In the genomic region with DNA sequence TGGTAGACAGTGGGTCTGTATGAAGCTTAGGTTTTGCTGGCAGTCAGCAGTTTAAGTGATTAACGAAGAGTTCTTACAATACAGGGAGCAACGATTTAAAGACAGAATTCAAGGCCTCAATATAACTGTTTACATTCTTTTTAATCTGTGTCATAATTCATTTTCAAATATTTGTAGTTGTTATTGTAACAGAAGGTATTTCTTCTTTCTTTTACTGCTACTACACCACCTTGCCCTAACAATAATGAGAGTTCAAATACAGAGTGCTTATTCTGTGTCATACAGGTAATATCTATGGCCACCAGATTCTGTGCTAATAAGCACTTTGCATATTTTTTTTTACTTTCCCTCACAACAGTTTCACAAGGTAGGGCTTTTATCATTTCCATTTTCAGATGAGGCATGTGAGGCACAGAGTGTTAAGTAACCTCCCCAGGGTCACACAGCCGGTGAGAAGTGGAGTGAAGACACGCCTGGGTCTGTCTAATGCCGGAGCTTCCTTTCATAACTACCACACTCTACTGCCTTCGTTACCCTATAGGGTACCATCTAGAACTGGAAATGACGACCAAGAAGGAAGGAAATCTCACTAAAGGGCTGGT, we compare ENCODE assay signal across 9 cellular contexts.
DNase-seq lines count a peak whose midpoint lies in the region; ATAC-seq, FAIRE-seq and TF ChIP-seq lines count a peak whose summit lies in the region.
"Had no signal": no experiment of that assay in that cellular context is flagged by ENCODE, and none has a peak within 500 bp of the region (broad histone marks: within the 10 kb centered on the region; RNA-seq: fewer than 3 reads in every experiment).

No MANE protein-coding gene starts in this region.

- in situ Hi-C loops in gastrocnemius medialis (cut with MboI; ENCODE audit: low sequenced_read_pairs in 4 of 4), result no loop called here

- peak overlapping the region; percentile 99 for H3K27ac ChIP-seq in OCI-LY1 (ENCODE audit: low read depth, low read length, poor library complexity, severe bottlenecking)
- peak overlapping the region; percentile 11 to 39 (median 20) for H3K27ac ChIP-seq in gastrocnemius medialis

- H3K79me2 ChIP-seq in OCI-LY1 (ENCODE audit: insufficient read depth, low read length), result no peaks in the 10 kb centered on the region

- H3K9me2 ChIP-seq in OCI-LY1 (ENCODE audit: low read depth, low read length), result no peaks in the 10 kb centered on the region

- H3K4me2 ChIP-seq in OCI-LY1 (ENCODE audit: low read length), result peak overlapping the region; percentile 23; the same call in 1 of the 2 replicates

- intact Hi-C loops in gastrocnemius medialis (cut with DNase I; ENCODE audit: low total_unique reads), result loop anchor here (5.0 kb wide), 1 partner anchor 83 kb away; the partner anchor contains the start of gene PELI2

- no peaks in the 10 kb centered on the region for H4K20me1 ChIP-seq in OCI-LY1 (ENCODE audit: insufficient read depth, low read length)

- H3K27me3 ChIP-seq in OCI-LY1 (ENCODE audit: insufficient read depth, low read length) (no peaks in the 10 kb centered on the region), gastrocnemius medialis (no peaks in the 10 kb centered on the region)

- peak overlapping the region; percentile 17; the same call in 1 of the 2 replicates for H3K9ac ChIP-seq in OCI-LY1 (ENCODE audit: low read length)

- DNase-seq in gastrocnemius medialis (no peak), GM10248 (ENCODE audit: extremely low spot score) (no peak), activated T-cell treated with anti-CD3 and anti-CD28 coated beads for 4 hours (no peak), H54 (ENCODE audit: insufficient read length, low spot score) (no peak)
- DNase-seq in activated CD4-positive, CD25-positive, alpha-beta regulatory T cell treated with anti-CD3 and anti-CD28 coated beads, Interleukin-2, amount 50 U/mL, for 72 hours, result no peak
- DNase-seq: aorta had no signal

- H3K4me3 ChIP-seq in OCI-LY1 (ENCODE audit: low read depth, low read length, poor library complexity, severe bottlenecking), result no peak overlapping the region
- H3K4me3 ChIP-seq in gastrocnemius medialis, result no peak overlapping the region

- POLR2A ChIA-PET in GM10248 (lab: Yijun Ruan, JAX), result no interaction called here

- H3K9me3 ChIP-seq in OCI-LY1 (ENCODE audit: low read length), result no peaks in the 10 kb centered on the region
- H3K9me3 ChIP-seq in gastrocnemius medialis, result no peaks in the 10 kb centered on the region

- H3K36me3 ChIP-seq in OCI-LY1 (ENCODE audit: insufficient read depth, low read length), result no peaks in the 10 kb centered on the region; the same call in 1 of the 2 replicates
- no peaks in the 10 kb centered on the region for H3K36me3 ChIP-seq in gastrocnemius medialis

- TF ChIP-seq POLR2A in gastrocnemius medialis (IDR thresholded peaks at IDR 0.05) (no peak), H54 (IDR thresholded peaks at IDR 0.05; ENCODE audit: low read depth, low read length) (no peak)

- H3F3A ChIP-seq in OCI-LY1 (ENCODE audit: insufficient read depth, low read length), result no peaks in the 10 kb centered on the region

- CTCF ChIA-PET in GM10248 (lab: Yijun Ruan, JAX), result no interaction called here

- H3K4me1 ChIP-seq in OCI-LY1 (ENCODE audit: insufficient read depth, low read length, severe bottlenecking) (peaks cover 59% of the 10 kb centered on the region), gastrocnemius medialis (peaks cover 8 to 14% of the 10 kb centered on the region in 2 donors)

- TF ChIP-seq CTCF in OCI-LY1 (IDR thresholded peaks at IDR 0.05; ENCODE audit: low read length) (no peak), gastrocnemius medialis (IDR thresholded peaks at IDR 0.05 in 4 of 5, conservative IDR thresholded peaks at IDR 0.05 in 1 of 5) (no peak), GM10248 (IDR thresholded peaks at IDR 0.05; ENCODE audit: control extremely low read depth, extremely low read depth, low read depth, missing control alignments) (no peak)

- no peak for FAIRE-seq in H54 (lab: Jason Lieb, UNC)

- H2AFZ ChIP-seq in OCI-LY1 (ENCODE audit: low read length), result no peak overlapping the region

- ATAC-seq in GM18520 (IDR thresholded peaks at IDR 0.05; ENCODE audit: unreplicated experiment), result peak; percentile 61
- ATAC-seq in HG02610 (IDR thresholded peaks at IDR 0.05; ENCODE audit: unreplicated experiment), result peak; percentile 62
- ATAC-seq in gastrocnemius medialis, result no peak

Comparison
In these comparisons a context has a peak if more than half of its experiments do, and no peak if none do; other contexts are left out.
1. ATAC-seq: peak in GM18520 (single experiment) and HG02610 (single experiment); none in gastrocnemius medialis (0 of 2).